In genomic region chr17:45748911-45749310, GRCh38 we compare ENCODE assay signal across 28 cellular contexts. TPM values are rescaled to one million over a fixed set of nuclear protein-coding genes. Genes with fewer than 3 reads are reported as not detected.
"Had no signal": no experiment of that assay in that cellular context is flagged by ENCODE, and none has a peak within 500 bp of the region (broad histone marks: within the 10 kb centered on the region; RNA-seq: fewer than 3 reads in every experiment).

No MANE protein-coding gene starts in this region.

- H3K4me3 Mint-ChIP-seq: activated CD4-positive, alpha-beta T cell treated with anti-CD3 and anti-CD28 coated beads for 36 hours; activated CD8-positive, alpha-beta T cell treated with anti-CD3 and anti-CD28 coated beads, Interleukin-2, amount 10 ng/mL, durations not matched to agents 7 days and 5 days; activated T-cell treated with anti-CD3 and anti-CD28 coated beads, Interleukin-2, amount 50 U/mL, for 72 hours; dendritic cell treated with granulocyte-macrophage colony-stimulating factor and Interleukin-4, amounts not matched to agents 40 ng/mL and 50 ng/mL, for 4 days; endodermal cell; immature natural killer cell; naive thymus-derived CD4-positive, alpha-beta T cell had no signal

- H3K27ac Mint-ChIP-seq: activated CD4-positive, alpha-beta T cell treated with anti-CD3 and anti-CD28 coated beads for 36 hours; activated CD8-positive, alpha-beta T cell treated with anti-CD3 and anti-CD28 coated beads, Interleukin-2, amount 10 ng/mL, durations not matched to agents 7 days and 5 days; activated naive CD4-positive, alpha-beta T cell treated with anti-CD3 and anti-CD28 coated beads, Interleukin-2, amount 50 U/mL, for 72 hours; activated T-cell treated with anti-CD3 and anti-CD28 coated beads, Interleukin-2, amount 50 U/mL, for 72 hours; dendritic cell treated with granulocyte-macrophage colony-stimulating factor and Interleukin-4, amounts not matched to agents 40 ng/mL and 50 ng/mL, for 4 days; endodermal cell; immature natural killer cell; naive thymus-derived CD4-positive, alpha-beta T cell had no signal

- H3K4me1 Mint-ChIP-seq: activated CD4-positive, alpha-beta T cell treated with anti-CD3 and anti-CD28 coated beads for 36 hours; immature natural killer cell; naive thymus-derived CD4-positive, alpha-beta T cell had no signal

- H3K36me3 Mint-ChIP-seq: activated naive CD4-positive, alpha-beta T cell treated with anti-CD3 and anti-CD28 coated beads, Interleukin-2, amount 50 U/mL, for 72 hours; immature natural killer cell; naive thymus-derived CD4-positive, alpha-beta T cell had no signal

- H3K9me3 Mint-ChIP-seq: activated naive CD4-positive, alpha-beta T cell treated with anti-CD3 and anti-CD28 coated beads, Interleukin-2, amount 50 U/mL, for 72 hours; activated T-cell treated with anti-CD3 and anti-CD28 coated beads, Interleukin-2, amount 50 U/mL, for 72 hours; dendritic cell treated with granulocyte-macrophage colony-stimulating factor and Interleukin-4, amounts not matched to agents 40 ng/mL and 50 ng/mL, for 4 days; endodermal cell; immature natural killer cell; naive thymus-derived CD4-positive, alpha-beta T cell had no signal

- DNase-seq: activated CD4-positive, alpha-beta T cell treated with anti-CD3 and anti-CD28 coated beads for 36 hours; activated CD4-positive, CD25-positive, alpha-beta regulatory T cell; activated CD8-positive, alpha-beta T cell treated with anti-CD3 and anti-CD28 coated beads, Interleukin-2, amount 10 ng/mL, durations not matched to agents 7 days and 5 days; activated naive CD4-positive, alpha-beta T cell; activated T-cell treated with anti-CD3 and anti-CD28 coated beads for 4 hours; activated T-cell treated with anti-CD3 and anti-CD28 coated beads, Interleukin-2, amount 50 U/mL, for 72 hours; central memory CD4-positive, alpha-beta T cell; endodermal cell; foreskin keratinocyte; heart left ventricle; hypothalamus; immature natural killer cell; midbrain; naive thymus-derived CD4-positive, alpha-beta T cell; nucleus accumbens; pancreas; spleen; stimulated activated CD4-positive, alpha-beta T cell treated with anti-CD3 and anti-CD28 coated beads, Interleukin-2, amount 100 ng/mL, for 48 hours; stimulated activated naive CD4-positive, alpha-beta T cell treated with Interleukin-2 at 50 U/mL for 16 hours had no signal

- H3K27me3 ChIP-seq: pancreas, right atrium auricular region had no signal

- H3K4me1 ChIP-seq: breast epithelium, esophagus muscularis mucosa, foreskin keratinocyte, pancreas, right atrium auricular region, spleen, tibial nerve had no signal

- H3K36me3 ChIP-seq: breast epithelium, esophagus muscularis mucosa, heart left ventricle, pancreas, right atrium auricular region, spleen, tibial nerve had no signal

- H3K27ac ChIP-seq: breast epithelium, esophagus muscularis mucosa, foreskin keratinocyte, heart left ventricle, pancreas, right atrium auricular region, spleen, tibial nerve had no signal

- H3K9me3 ChIP-seq: breast epithelium, esophagus muscularis mucosa, heart left ventricle, pancreas, right atrium auricular region, spleen, tibial nerve had no signal

- ATAC-seq: activated CD4-positive, alpha-beta T cell treated with anti-CD3 and anti-CD28 coated beads for 36 hours; activated CD8-positive, alpha-beta T cell treated with anti-CD3 and anti-CD28 coated beads, Interleukin-2, amount 10 ng/mL, durations not matched to agents 7 days and 5 days; activated naive CD4-positive, alpha-beta T cell treated with anti-CD3 and anti-CD28 coated beads, Interleukin-2, amount 50 U/mL, for 72 hours; activated T-cell treated with anti-CD3 and anti-CD28 coated beads, Interleukin-2, amount 50 U/mL, for 72 hours; foreskin keratinocyte; heart left ventricle; naive thymus-derived CD4-positive, alpha-beta T cell had no signal

- H3K4me3 ChIP-seq: breast epithelium, esophagus muscularis mucosa, heart left ventricle, pancreas, right atrium auricular region, spleen, tibial nerve had no signal

RNA-seq across cellular contexts. Expression of gene CRHR1, which starts 35.2 kb away (rescaled TPM):
- total RNA-seq: activated CD4-positive, alpha-beta T cell treated with anti-CD3 and anti-CD28 coated beads for 36 hours; activated CD8-positive, alpha-beta T cell treated with anti-CD3 and anti-CD28 coated beads, Interleukin-2, amount 10 ng/mL, durations not matched to agents 7 days and 5 days; activated T-cell treated with anti-CD3 and anti-CD28 coated beads, Interleukin-2, amount 50 U/mL, for 72 hours; foreskin keratinocyte; kidney epithelial cell; naive thymus-derived CD4-positive, alpha-beta T cell; pulmonary artery endothelial cell; right atrium auricular region; spleen; tibial nerve; ureter had no signal
